Comparison of ENCODE assay signal across 15 cellular contexts in genomic region chr17:65436871-65437270, GRCh38.
A peak's percentile ranks its signal among the peaks of the same experiment; 100 is the strongest.
DNase-seq lines count a peak whose midpoint lies in the region; ATAC-seq and TF ChIP-seq lines count a peak whose summit lies in the region.
"Had no signal": no experiment of that assay in that cellular context is flagged by ENCODE, and none has a peak within 500 bp of the region (broad histone marks: within the 10 kb centered on the region; RNA-seq: fewer than 3 reads in every experiment).

No MANE protein-coding gene starts in this region.

- H3K23ac ChIP-seq in mesendoderm (ENCODE audit: low read length) (no peak overlapping the region), trophoblast cell (ENCODE audit: low read length) (no peak overlapping the region)

- peak overlapping the region; percentile 50 for H2AFZ ChIP-seq in HCT116 (ENCODE audit: low read depth, low read length, poor library complexity, severe bottlenecking)
- H2AFZ ChIP-seq in trophoblast cell (ENCODE audit: insufficient read depth, low read length, poor library complexity): no peak overlapping the region
- H2AFZ ChIP-seq in hepatocyte: no peak overlapping the region

- H4K20me1 ChIP-seq in HCT116 (ENCODE audit: insufficient read depth) (no peaks in the 10 kb centered on the region), hepatocyte (ENCODE audit: insufficient read depth, poor library complexity, severe bottlenecking) (no peaks in the 10 kb centered on the region)
- H4K20me1 ChIP-seq: BLaER1 treated with 17β-estradiol and CSF1 and Interleukin-3, amounts not matched to agents 10 nM and 100 nM had no signal

- H4K8ac ChIP-seq in mesendoderm (ENCODE audit: low read depth, low read length) (no peak overlapping the region), trophoblast cell (ENCODE audit: low read depth, low read length) (no peak overlapping the region)

- no peak overlapping the region for H3K56ac ChIP-seq in mesendoderm (ENCODE audit: low read length)

- no peak for TF ChIP-seq POLR2A in HCT116 (IDR thresholded peaks at IDR 0.05; ENCODE audit: borderline replicate concordance, extremely low read depth, insufficient read depth, insufficient read length)

- intact Hi-C loops in HCT116 (cut with micrococcal nuclease): no loop called here

- no CpG with 5 or more reads among the region's 10 CpGs for WGBS in mesendoderm (ENCODE audit: extremely low coverage, insufficient coverage, low lambda C conversion rate)
- WGBS in trophoblast cell (ENCODE audit: extremely low coverage, insufficient coverage, insufficient read length): no CpG with 5 or more reads among the region's 10 CpGs
- 92% methylated on average over 10 of the region's 10 CpGs for WGBS in hepatocyte (ENCODE audit: low lambda C conversion rate, missing lambda C conversion rate)

- DNase-seq in HCT116 (ENCODE audit: low read depth, low spot score) (no peak), mesendoderm (peak; percentile 57), trophoblast cell (peak in 1 of 2 donors; percentile 68), GM10266 (ENCODE audit: extremely low spot score) (no peak), hepatocyte (ENCODE audit: low spot score) (no peak)
- DNase-seq: AML-193; Caco-2; Calu3; CD4-positive, alpha-beta T cell; CD8-positive, alpha-beta T cell; DMS79 treated with DMSO at 0.1 percent for 48 hours had no signal

- H3K14ac ChIP-seq in trophoblast cell (ENCODE audit: low read length): no peak overlapping the region

- H2BK5ac ChIP-seq in mesendoderm (ENCODE audit: low read length) (no peak overlapping the region), trophoblast cell (ENCODE audit: low read depth, low read length, poor library complexity) (no peak overlapping the region)

- H3K79me2 ChIP-seq in HCT116 (ENCODE audit: insufficient read depth, low read length): no peaks in the 10 kb centered on the region
- H3K79me2 ChIP-seq in mesendoderm (ENCODE audit: control insufficient read depth, insufficient read depth, low read length): no peaks in the 10 kb centered on the region
- H3K79me2 ChIP-seq in trophoblast cell (ENCODE audit: control insufficient read depth, insufficient read depth, low read length, poor library complexity): no peaks in the 10 kb centered on the region
- no peaks in the 10 kb centered on the region for H3K79me2 ChIP-seq in hepatocyte

- POLR2A ChIA-PET in HCT116 (lab: Charles Lee): no interaction called here

- no peak overlapping the region for H3K18ac ChIP-seq in mesendoderm (ENCODE audit: low read length)
- no peak overlapping the region for H3K18ac ChIP-seq in trophoblast cell (ENCODE audit: low read length)

- H3K27me3 ChIP-seq in HCT116 (ENCODE audit: insufficient read depth, low read length) (no peaks in the 10 kb centered on the region), mesendoderm (ENCODE audit: insufficient read depth, low read length, poor library complexity) (no peaks in the 10 kb centered on the region), trophoblast cell (ENCODE audit: insufficient read depth, low read length) (no peaks in the 10 kb centered on the region), hepatocyte (no peaks in the 10 kb centered on the region)

- H3K4me1 ChIP-seq in HCT116 (ENCODE audit: control insufficient read depth in 1 of 2, insufficient read depth in 2 of 2, low read length in 2 of 2) (peaks cover 26 to 29% of the 10 kb centered on the region in 2 experiments), mesendoderm (ENCODE audit: control insufficient read depth, low read depth, low read length) (no peaks in the 10 kb centered on the region), trophoblast cell (ENCODE audit: control insufficient read depth in 1 of 2, insufficient read depth in 2 of 2, low read length in 2 of 2) (peaks cover 3 to 12% of the 10 kb centered on the region in 2 experiments), hepatocyte (ENCODE audit: insufficient read depth) (no peaks in the 10 kb centered on the region)
- H3K4me1 ChIP-seq: A549 had no signal

- H4K91ac ChIP-seq in trophoblast cell (ENCODE audit: low read depth, low read length): no peak overlapping the region

- peaks cover 0 to 7% of the 10 kb centered on the region in 2 experiments; a peak in 1 of 4 replicates for H3K9me3 ChIP-seq in HCT116 (ENCODE audit: control insufficient read depth in 1 of 2, insufficient read depth in 1 of 2, low read depth in 1 of 2, low read length in 2 of 2)
- no peaks in the 10 kb centered on the region for H3K9me3 ChIP-seq in trophoblast cell (ENCODE audit: insufficient read depth, low read depth, low read length)
- no peaks in the 10 kb centered on the region for H3K9me3 ChIP-seq in hepatocyte (ENCODE audit: low read depth)

- no peak for TF ChIP-seq RAD21 in HCT116 (IDR thresholded peaks at IDR 0.05; ENCODE audit: low read depth)

- no peak overlapping the region for H2AK5ac ChIP-seq in mesendoderm (ENCODE audit: low read length)
- no peak overlapping the region for H2AK5ac ChIP-seq in trophoblast cell (ENCODE audit: low read length)

- H3K9me2 ChIP-seq in HCT116 (ENCODE audit: insufficient read depth): no peaks in the 10 kb centered on the region
- no peaks in the 10 kb centered on the region for H3K9me2 ChIP-seq in hepatocyte (replicated peaks; ENCODE audit: insufficient read depth)

- no peak overlapping the region for H2BK15ac ChIP-seq in mesendoderm (replicated peaks; ENCODE audit: low read depth)

- RAD21 ChIA-PET in HCT116 (lab: Charles Lee; ENCODE audit: low non-redundant PET in 1 of 2, low total read pairs in 2 of 2, uncharacterized antibody in 2 of 2, unreplicated experiment in 2 of 2): no interaction called here

- no peak overlapping the region for H2BK12ac ChIP-seq in trophoblast cell (ENCODE audit: low read length)

- no peak overlapping the region for H3K4me3 ChIP-seq in HCT116 (replicated peaks in 1 of 2; ENCODE audit: low read depth in 1 of 2, low read length in 2 of 2)
- no peak overlapping the region for H3K4me3 ChIP-seq in mesendoderm (ENCODE audit: low read length)
- peak overlapping the region; percentile 34 for H3K4me3 ChIP-seq in trophoblast cell (ENCODE audit: low read depth, low read length)
- no peak overlapping the region for H3K4me3 ChIP-seq in hepatocyte
- H3K4me3 ChIP-seq: A549; BLaER1 treated with 17β-estradiol and CSF1 and Interleukin-3, amounts not matched to agents 10 nM and 100 nM had no signal

- no TSS peak for BruUV-seq in HCT116 (replicated peaks; lab: Mats Ljungman, UMichigan)

- no peak overlapping the region for H2BK120ac ChIP-seq in mesendoderm (ENCODE audit: low read depth, low read length)
- H2BK120ac ChIP-seq in trophoblast cell (ENCODE audit: insufficient read depth, low read length, poor library complexity): no peak overlapping the region

- H3K9ac ChIP-seq in HCT116 (ENCODE audit: low read length): no peak overlapping the region
- no peak overlapping the region for H3K9ac ChIP-seq in mesendoderm (ENCODE audit: low read length)
- H3K9ac ChIP-seq in trophoblast cell (ENCODE audit: low read length): no peak overlapping the region
- H3K9ac ChIP-seq: BLaER1 treated with 17β-estradiol and CSF1 and Interleukin-3, amounts not matched to agents 10 nM and 100 nM had no signal

- H3K4ac ChIP-seq in mesendoderm (ENCODE audit: low read depth, low read length) (no peak overlapping the region), trophoblast cell (ENCODE audit: low read depth, low read length) (no peak overlapping the region)

- no peak overlapping the region for H3K27ac ChIP-seq in HCT116 (ENCODE audit: low read depth, low read length)
- H3K27ac ChIP-seq in mesendoderm (ENCODE audit: low read depth, low read length): no peak overlapping the region
- no peak overlapping the region for H3K27ac ChIP-seq in trophoblast cell (ENCODE audit: low read depth, low read length)
- H3K27ac ChIP-seq in hepatocyte: no peak overlapping the region
- H3K27ac ChIP-seq: 22Rv1; A549; BLaER1 treated with 17β-estradiol and CSF1 and Interleukin-3, amounts not matched to agents 10 nM and 100 nM; C4-2B had no signal

- H3K79me1 ChIP-seq in mesendoderm (ENCODE audit: low read length) (no peaks in the 10 kb centered on the region), trophoblast cell (ENCODE audit: low read length) (peaks cover 2% of the 10 kb centered on the region)

- no peak overlapping the region for H4K12ac ChIP-seq in trophoblast cell (ENCODE audit: low read depth, low read length)

- ATAC-seq in HCT116: no peak
- ATAC-seq: A549; CD8-positive, alpha-beta T cell had no signal

- no peak overlapping the region for H4K5ac ChIP-seq in mesendoderm (ENCODE audit: low read length)

- TF ChIP-seq CTCF in HCT116 (IDR thresholded peaks at IDR 0.05 in 2 of 3, conservative IDR thresholded peaks at IDR 0.05 in 1 of 3; ENCODE audit: borderline replicate concordance in 1 of 3, insufficient read depth in 1 of 3, low read depth in 2 of 3, low read length in 2 of 3): no peak
- no peak for TF ChIP-seq CTCF in GM10266 (IDR thresholded peaks at IDR 0.05; ENCODE audit: control insufficient read depth, insufficient read depth, low read depth, missing control alignments)
- no peak for TF ChIP-seq CTCF in hepatocyte (IDR thresholded peaks at IDR 0.05; ENCODE audit: poor library complexity)

- H3K36me3 ChIP-seq in HCT116 (ENCODE audit: control insufficient read depth in 1 of 2, insufficient read depth in 2 of 2, low read length in 2 of 2) (no peaks in the 10 kb centered on the region), mesendoderm (ENCODE audit: control insufficient read depth, insufficient read depth, low read length) (no peaks in the 10 kb centered on the region), trophoblast cell (ENCODE audit: control insufficient read depth in 1 of 2, insufficient read depth in 2 of 2, low read length in 2 of 2) (no peaks in the 10 kb centered on the region), hepatocyte (replicated peaks; ENCODE audit: insufficient read depth, low read depth) (no peaks in the 10 kb centered on the region)
- H3K36me3 ChIP-seq: BLaER1 treated with 17β-estradiol and CSF1 and Interleukin-3, amounts not matched to agents 10 nM and 100 nM had no signal

- H3K4me2 ChIP-seq in HCT116 (ENCODE audit: low read length) (no peak overlapping the region), mesendoderm (ENCODE audit: low read length) (no peak overlapping the region), trophoblast cell (ENCODE audit: low read length) (no peak overlapping the region), hepatocyte (no peak overlapping the region)
- H3K4me2 ChIP-seq: A549; BLaER1 treated with 17β-estradiol and CSF1 and Interleukin-3, amounts not matched to agents 10 nM and 100 nM had no signal

- CTCF ChIA-PET in HCT116 (lab: Charles Lee): no interaction called here

TF ChIP-seq in HCT116, 20 proteins besides CTCF, POLR2A, EP300 and RAD21 (continues in another document):
- TF ChIP-seq TCF7L2 (IDR thresholded peaks at IDR 0.05; ENCODE audit: borderline replicate concordance, extremely low read depth, insufficient read depth, insufficient read length) (no peak), FOSL1 (IDR thresholded peaks at IDR 0.05; ENCODE audit: low read depth) (no peak), JUND (IDR thresholded peaks at IDR 0.05) (no peak), CBX3 (IDR thresholded peaks at IDR 0.05; ENCODE audit: low read depth) (no peak), EZH2phosphoT487 (IDR thresholded peaks at IDR 0.05; ENCODE audit: borderline replicate concordance) (no peak), ZNF274 (IDR thresholded peaks at IDR 0.05; ENCODE audit: low read depth, low read length) (no peak), EZH2 (IDR thresholded peaks at IDR 0.05) (no peak)
